ENCODE assay signal across 25 cellular contexts in the genomic region with DNA sequence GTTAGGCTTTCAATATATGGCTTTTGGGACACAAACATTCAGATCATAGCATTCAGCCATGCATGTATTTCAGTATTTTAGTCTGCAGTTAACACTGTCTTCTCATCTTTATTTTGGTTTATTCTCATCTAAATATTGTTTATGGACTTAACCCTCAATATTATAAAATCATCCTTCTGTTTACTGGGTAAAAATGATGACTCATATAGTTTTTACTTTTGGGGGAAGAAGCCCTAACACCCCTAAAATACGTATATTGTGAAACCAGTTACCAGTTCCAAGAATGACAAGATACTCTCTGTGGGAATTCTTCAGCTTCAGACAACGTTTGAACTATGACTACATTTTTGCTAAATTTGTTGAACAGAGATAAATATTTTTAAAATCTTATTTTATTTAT.
"Had no signal": no experiment of that assay in that cellular context is flagged by ENCODE, and none has a peak within 500 bp of the region (broad histone marks: within the 10 kb centered on the region; RNA-seq: fewer than 3 reads in every experiment).

No MANE protein-coding gene starts in this region.

- H3K9me3 ChIP-seq: colonic mucosa, esophagus squamous epithelium, gastrocnemius medialis, heart right ventricle, left lung, lower lobe of right lung, mucosa of descending colon had no signal

- H3K27me3 ChIP-seq: colonic mucosa, esophagus squamous epithelium, heart right ventricle, left lung had no signal

- H3K27ac ChIP-seq: colonic mucosa, epithelial cell of prostate, esophagus squamous epithelium, gastrocnemius medialis, heart right ventricle, left lung, lower lobe of right lung had no signal

- FAIRE-seq: endometrium, islet of Langerhans, keratinocyte had no signal

- H3K36me3 ChIP-seq: colonic mucosa, esophagus squamous epithelium, gastrocnemius medialis, heart right ventricle, left lung, lower lobe of right lung had no signal

- DNase-seq: colonic mucosa; cortex of kidney; effector CD8-positive, alpha-beta T cell; effector memory CD8-positive, alpha-beta T cell; erythroblast; esophagus squamous epithelium; foreskin fibroblast; foreskin melanocyte; gastrocnemius medialis; glutamatergic neuron; head of caudate nucleus; heart right ventricle; hippocampal formation; left cardiac atrium; left lung; left ventricle myocardium superior; lower lobe of right lung; mesenchymal stem cell; mucosa of descending colon; naive B cell had no signal

- H3K4me3 ChIP-seq: colonic mucosa, esophagus squamous epithelium, gastrocnemius medialis, heart right ventricle, left lung, lower lobe of right lung, mucosa of descending colon had no signal

- ATAC-seq: effector memory CD8-positive, alpha-beta T cell; esophagus mucosa; gastrocnemius medialis; heart right ventricle; left cardiac atrium; left lung; left ventricle myocardium superior; lower lobe of right lung; mucosa of descending colon had no signal

- H3K4me1 ChIP-seq: colonic mucosa, esophagus squamous epithelium, gastrocnemius medialis, lower lobe of right lung had no signal
